In the genomic region with DNA sequence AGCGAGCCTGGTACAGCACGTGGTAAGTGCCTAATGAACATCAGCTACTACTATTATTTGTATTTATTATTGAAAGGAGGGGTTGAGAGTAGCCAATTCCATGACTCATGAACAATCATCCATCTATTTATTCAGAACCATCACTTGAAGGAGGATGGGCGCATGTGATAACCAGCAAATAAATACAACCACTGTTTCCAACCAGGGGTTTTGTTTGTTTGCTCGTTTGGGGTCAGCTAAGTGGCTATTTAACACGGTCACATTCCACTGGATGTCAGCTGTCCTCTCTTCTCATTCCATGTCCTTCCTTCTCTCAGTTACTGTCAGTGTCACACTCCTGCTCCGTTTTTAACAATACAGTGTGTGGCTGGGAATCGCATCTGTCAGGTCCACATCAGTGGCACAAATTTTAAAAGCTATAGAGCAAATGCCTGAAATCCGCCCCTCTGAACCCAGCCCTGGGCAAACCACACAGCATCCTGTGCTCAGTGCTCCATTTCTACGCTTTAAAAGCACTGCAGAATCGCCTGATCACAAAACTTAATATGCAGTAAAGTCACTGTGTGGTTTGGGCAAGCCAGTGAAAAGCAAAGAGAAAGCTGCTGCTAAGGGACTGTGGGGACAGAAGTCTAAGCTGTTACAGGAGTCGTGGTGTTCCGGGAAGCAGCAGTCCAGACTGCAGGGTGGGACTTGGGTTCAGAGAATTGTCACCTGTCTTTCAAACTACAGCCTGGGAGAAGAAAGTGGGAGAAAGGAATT, we compare ENCODE assay signal across 8 cellular contexts. TPM values are rescaled to one million over a fixed set of nuclear protein-coding genes. Genes with fewer than 3 reads are reported as not detected.
DNase-seq lines count a peak whose midpoint lies in the region; ATAC-seq and TF ChIP-seq lines count a peak whose summit lies in the region.

No MANE protein-coding gene starts in this region.

- POLR2A ChIA-PET in AG04450 (lab: Yijun Ruan, JAX) = interaction anchor here (0.7 to 2.8 kb wide), 2 partner anchors 54 to 125 kb away, joined by 3 to 22 read pairs; no protein-coding TSS in a partner anchor

- H2BK120ac ChIP-seq in H9 (ENCODE audit: low read depth, low read length, poor library complexity, severe bottlenecking) = no peak overlapping the region
- H2BK120ac ChIP-seq in mesendoderm (ENCODE audit: low read depth, low read length) = no peak overlapping the region

- peaks cover 4 to 12% (median 4%) of the 10 kb centered on the region in 3 experiments; a peak in 4 of 7 replicates for H3K36me3 Mint-ChIP-seq in H9 (ENCODE audit: insufficient read depth in 1 of 3, low read depth in 3 of 3)

- no peak overlapping the region for H3K18ac ChIP-seq in H9 (ENCODE audit: insufficient read length, low read depth, low read length)
- no peak overlapping the region for H3K18ac ChIP-seq in mesendoderm (ENCODE audit: low read length)

- H4K8ac ChIP-seq in H9 (replicated peaks; ENCODE audit: insufficient read length, low read depth, low read length) (no peak overlapping the region), mesendoderm (ENCODE audit: low read depth, low read length) (no peak overlapping the region)

- H2BK5ac ChIP-seq in H9 (ENCODE audit: insufficient read length, low read length) (no peak overlapping the region), mesendoderm (ENCODE audit: low read length) (no peak overlapping the region)

- H3K27ac Mint-ChIP-seq in H9 = peak overlapping the region in 2 of 3 experiments; percentile 10 to 41; a peak in 2 of 7 replicates

- TF ChIP-seq CTCF in AG04450 (IDR thresholded peaks at IDR 0.05; ENCODE audit: low read depth, low read length) = no peak
- TF ChIP-seq CTCF in H9 (conservative IDR thresholded peaks at IDR 0.05) = no peak
- TF ChIP-seq CTCF in adrenal gland (IDR thresholded peaks at IDR 0.05) = no peak

- no peaks in the 10 kb centered on the region for H3K23me2 ChIP-seq in H9 (ENCODE audit: insufficient read length, low read depth, low read length, poor library complexity, severe bottlenecking)

- H3K4me1 ChIP-seq in H9 (ENCODE audit: insufficient read depth, low read length) (peaks cover 6% of the 10 kb centered on the region; the same call in 1 of the 2 replicates), adipocyte (ENCODE audit: control insufficient read depth, insufficient read depth, low read length) (peaks cover 76% of the 10 kb centered on the region), mesendoderm (ENCODE audit: control insufficient read depth, low read depth, low read length) (peaks cover 10% of the 10 kb centered on the region), adrenal gland (replicated peaks in 1 of 2) (peaks cover 30 to 79% of the 10 kb centered on the region in 2 donors)

- H2AFZ ChIP-seq in H9 (ENCODE audit: low read length) = no peak overlapping the region

- CTCF ChIA-PET in AG04450 (lab: Charles Lee) = interaction anchor here (1.4 to 1.5 kb wide), 2 partner anchors 9 to 140 kb away, joined by 5 to 6 read pairs; a partner anchor contains a TSS

- H3K27me3 Mint-ChIP-seq in H9 (ENCODE audit: low read depth) = no peaks in the 10 kb centered on the region

- no peak for DNase-seq in AG04450 (ENCODE audit: low read depth, low spot score)
- DNase-seq in H9 = no peak
- DNase-seq in adipocyte (ENCODE audit: low read depth) = no peak
- DNase-seq in mesendoderm = no peak
- no peak for DNase-seq in NCI-H1436 (lab: John Stamatoyannopoulos, UW)
- no peak for DNase-seq in stimulated activated CD4-positive, alpha-beta T cell treated with anti-CD3 and anti-CD28 coated beads, Interleukin-2, amount 100 ng/mL, for 48 hours
- no peak for DNase-seq in adrenal gland

- H4K5ac ChIP-seq in H9 (ENCODE audit: insufficient read length, low read depth, low read length) = no peak overlapping the region
- H4K5ac ChIP-seq in mesendoderm (ENCODE audit: low read length) = no peak overlapping the region

- no peak overlapping the region for H4K91ac ChIP-seq in H9 (ENCODE audit: insufficient read length, low read depth, low read length)

- H2BK12ac ChIP-seq in H9 (ENCODE audit: insufficient read length, low read depth, low read length) = no peak overlapping the region

- intact Hi-C loops in adrenal gland (cut with DNase I) = no loop called here

- no peak for TF ChIP-seq POLR2A in adrenal gland (IDR thresholded peaks at IDR 0.05)

- H3K4me2 ChIP-seq in H9 (ENCODE audit: insufficient read depth, insufficient read length, low read length) (no peak overlapping the region), mesendoderm (ENCODE audit: low read length) (no peak overlapping the region)

- H3K4me1 Mint-ChIP-seq in H9 = peaks cover 45 to 69% of the 10 kb centered on the region in 2 experiments

- ATAC-seq in GM19328 (IDR thresholded peaks at IDR 0.05; ENCODE audit: unreplicated experiment) = no peak

- H3T11ph ChIP-seq in H9 (ENCODE audit: low read length) = no peak overlapping the region

- H3K56ac ChIP-seq in H9 (ENCODE audit: insufficient read length, low read depth, low read length) (no peak overlapping the region), mesendoderm (ENCODE audit: low read length) (peak overlapping the region; percentile 31)

- no peaks in the 10 kb centered on the region for H4K20me1 ChIP-seq in H9 (ENCODE audit: control insufficient read depth, insufficient read depth, insufficient read length)

- H3K4me3 ChIP-seq in AG04450 (ENCODE audit: low read depth, low read length) (no peak overlapping the region), adipocyte (ENCODE audit: low read length) (no peak overlapping the region), mesendoderm (ENCODE audit: low read length) (no peak overlapping the region), adrenal gland (no peak overlapping the region)

- no peak overlapping the region for H3K4ac ChIP-seq in H9 (ENCODE audit: low read depth, low read length)
- H3K4ac ChIP-seq in mesendoderm (ENCODE audit: low read depth, low read length) = no peak overlapping the region

- H3K9me3 ChIP-seq in AG04450 (ENCODE audit: control insufficient read depth, insufficient read depth, low read length) (no peaks in the 10 kb centered on the region; the same call in 1 of the 2 replicates), H9 (ENCODE audit: control insufficient read depth, low read depth, low read length) (no peaks in the 10 kb centered on the region), adipocyte (ENCODE audit: control insufficient read depth, low read length) (no peaks in the 10 kb centered on the region), adrenal gland (replicated peaks in 1 of 3) (no peaks in the 10 kb centered on the region)

- H3K9ac ChIP-seq in H9 (ENCODE audit: extremely low read depth, insufficient read length, low read length) = no peak overlapping the region
- peak overlapping the region; percentile 43 for H3K9ac ChIP-seq in adipocyte (ENCODE audit: low read length)
- H3K9ac ChIP-seq in mesendoderm (ENCODE audit: low read length) = peak overlapping the region; percentile 14

- no CpG with 5 or more reads among the region's 12 CpGs for WGBS in H9 (ENCODE audit: extremely low coverage, insufficient read length, low lambda C conversion rate)
- WGBS in mesendoderm (ENCODE audit: extremely low coverage, insufficient coverage, low lambda C conversion rate) = no CpG with 5 or more reads among the region's 12 CpGs
- WGBS in adrenal gland, 4 donors = 72 to 75% (median 73%) methylated on average over 12 of the region's 12 CpGs

- no peak overlapping the region for H2BK15ac ChIP-seq in H9 (ENCODE audit: low read depth, low read length)
- no peak overlapping the region for H2BK15ac ChIP-seq in mesendoderm (replicated peaks; ENCODE audit: low read depth)

- H3K27ac ChIP-seq in AG04450 (ENCODE audit: low read depth, low read length) (peak overlapping the region; percentile 57), H9 (ENCODE audit: insufficient read length, low read depth, low read length) (no peak overlapping the region), mesendoderm (ENCODE audit: low read depth, low read length) (peak overlapping the region; percentile 10), adrenal gland (peak overlapping the region in 2 of 5 donors; percentile 18 to 91)

- H2AK5ac ChIP-seq in H9 (ENCODE audit: insufficient read length, low read length) = no peak overlapping the region
- no peak overlapping the region for H2AK5ac ChIP-seq in mesendoderm (ENCODE audit: low read length)

- H3K14ac ChIP-seq in H9 (ENCODE audit: insufficient read depth, low read length) = no peak overlapping the region

- no peaks in the 10 kb centered on the region for H3K36me3 ChIP-seq in adipocyte (ENCODE audit: control insufficient read depth, insufficient read depth, low read length, severe bottlenecking)
- H3K36me3 ChIP-seq in mesendoderm (ENCODE audit: control insufficient read depth, insufficient read depth, low read length) = no peaks in the 10 kb centered on the region
- no peaks in the 10 kb centered on the region for H3K36me3 ChIP-seq in adrenal gland (replicated peaks in 1 of 2)

- H2BK20ac ChIP-seq in H9 (ENCODE audit: low read depth, low read length, poor library complexity, severe bottlenecking) = no peak overlapping the region

- H3K23ac ChIP-seq in H9 (ENCODE audit: insufficient read length, low read depth, low read length) (no peak overlapping the region), mesendoderm (ENCODE audit: low read length) (peak overlapping the region; percentile 48)

- H3K27me3 ChIP-seq in AG04450 (ENCODE audit: control insufficient read depth, insufficient read depth, low read length) (no peaks in the 10 kb centered on the region), H9 (ENCODE audit: insufficient read depth, low read length) (no peaks in the 10 kb centered on the region), adipocyte (replicated peaks; ENCODE audit: control insufficient read depth, insufficient read depth, low read length) (no peaks in the 10 kb centered on the region), mesendoderm (ENCODE audit: insufficient read depth, low read length, poor library complexity) (no peaks in the 10 kb centered on the region), adrenal gland (no peaks in the 10 kb centered on the region)

- H3K79me2 ChIP-seq in H9 (ENCODE audit: insufficient read depth, low read length) = peaks cover 39% of the 10 kb centered on the region; the same call in 1 of the 2 replicates
- peaks cover 65% of the 10 kb centered on the region for H3K79me2 ChIP-seq in mesendoderm (ENCODE audit: control insufficient read depth, insufficient read depth, low read length)

- no peaks in the 10 kb centered on the region for H3K79me1 ChIP-seq in H9 (ENCODE audit: insufficient read depth, low read depth, low read length, poor library complexity, severe bottlenecking)
- H3K79me1 ChIP-seq in mesendoderm (ENCODE audit: low read length) = peaks cover 26% of the 10 kb centered on the region

- peaks cover 0 to 2% of the 10 kb centered on the region in 2 experiments; a peak in 2 of 5 replicates for H3K9me3 Mint-ChIP-seq in H9

- no peak overlapping the region for H3K4me3 Mint-ChIP-seq in H9

RNA-seq across cellular contexts. Expression of a gene that starts 8.5 kb away (rescaled TPM):
- 27.6 and 32.4 TPM in 2 replicates for polyA plus RNA-seq in AG04450 (2011; rRNA removed)
- 32.8 and 36.3 TPM in 2 replicates for polyA minus RNA-seq in AG04450 (2011; rRNA and poly(A)+ RNA removed)
- total RNA-seq in H9 (2021) = 53.9 and 55.6 TPM in 2 replicates
- polyA plus RNA-seq in mesendoderm (2013, experiment 1 of 2) = 43.2 TPM
- 44.5 TPM for polyA plus RNA-seq in mesendoderm (2013, experiment 2 of 2)
- total RNA-seq in adrenal gland = 100 to 1,000 TPM in 1 of 8 donors, 10 to 100 TPM in 7; 38.6 to 136 (median 61.2) TPM
- 10 to 100 TPM; 14.5 to 48.7 (median 26.9) TPM for polyA plus RNA-seq in adrenal gland
